14 cellular contexts compared by ENCODE assay signal in the genomic region with DNA sequence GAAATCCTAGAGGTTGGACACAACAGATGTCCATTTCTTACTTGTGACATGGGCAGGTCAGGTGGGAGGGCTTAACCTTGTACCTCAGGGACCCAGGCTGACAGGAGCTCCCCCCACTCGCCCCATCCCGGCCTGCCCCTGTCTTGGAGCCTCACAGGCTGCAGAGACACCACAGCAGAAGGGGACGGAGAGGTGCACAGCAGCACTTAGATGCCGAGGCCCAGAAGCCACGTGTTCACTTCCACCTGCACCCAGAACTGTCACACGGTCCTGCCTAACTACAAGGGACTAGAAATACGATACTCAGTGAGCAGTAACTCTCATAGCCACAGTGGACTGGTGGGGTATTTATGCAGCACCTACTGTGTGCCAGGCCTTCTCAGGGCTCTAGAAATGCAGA.
A peak's percentile ranks its signal among the peaks of the same experiment; 100 is the strongest.
DNase-seq lines count a peak whose midpoint lies in the region; ATAC-seq and TF ChIP-seq lines count a peak whose summit lies in the region.
"Had no signal": no experiment of that assay in that cellular context is flagged by ENCODE, and none has a peak within 500 bp of the region (broad histone marks: within the 10 kb centered on the region; RNA-seq: fewer than 3 reads in every experiment).

No MANE protein-coding gene starts in this region.

- H3K27me3 ChIP-seq in cardiac muscle cell, result no peaks in the 10 kb centered on the region

- H3K27ac Mint-ChIP-seq in memory B cell, result peak overlapping the region; percentile 98
- no peak overlapping the region for H3K27ac Mint-ChIP-seq in activated T-helper 2 cell treated with anti-CD3 and anti-CD28 coated beads, Interferon-gamma antibody, Interleukin-2, Interleukin-4, amounts not matched to agents 10 μg/mL and 5 μg/mL and 100 μg/mL, durations not matched to agents 14 hours and 24 hours and 36 hours
- no peak overlapping the region for H3K27ac Mint-ChIP-seq in natural killer cell
- H3K27ac Mint-ChIP-seq: activated naive CD4-positive, alpha-beta T cell treated with anti-CD3 and anti-CD28 coated beads for 36 hours had no signal

- peak overlapping the region; percentile 38 for H3K27ac ChIP-seq in cardiac muscle cell
- H3K27ac ChIP-seq: SK-N-MC had no signal

- ATAC-seq in memory B cell (ENCODE audit: low read depth) (no peak), HG02870 (IDR thresholded peaks at IDR 0.05; ENCODE audit: unreplicated experiment) (no peak), natural killer cell (no peak)

- no peaks in the 10 kb centered on the region for H3K9me3 ChIP-seq in cardiac muscle cell (ENCODE audit: low read depth)

- TF ChIP-seq CTCF in cardiac muscle cell (IDR thresholded peaks at IDR 0.05; ENCODE audit: low read depth, low read length) (no peak), natural killer cell (IDR thresholded peaks at IDR 0.05) (no peak)

- H3K27me3 Mint-ChIP-seq in memory B cell, result no peaks in the 10 kb centered on the region
- no peaks in the 10 kb centered on the region for H3K27me3 Mint-ChIP-seq in activated T-helper 2 cell treated with anti-CD3 and anti-CD28 coated beads, Interferon-gamma antibody, Interleukin-2, Interleukin-4, amounts not matched to agents 10 μg/mL and 5 μg/mL and 100 μg/mL, durations not matched to agents 14 hours and 24 hours and 36 hours (ENCODE audit: low read depth)
- H3K27me3 Mint-ChIP-seq in natural killer cell (ENCODE audit: low read depth in 2 of 2), result no peaks in the 10 kb centered on the region

- no peaks in the 10 kb centered on the region for H3K36me3 ChIP-seq in cardiac muscle cell
- H3K36me3 ChIP-seq: HAP-1 had no signal

- H3K4me1 Mint-ChIP-seq in memory B cell (peaks cover 49% of the 10 kb centered on the region), natural killer cell (peaks cover 0 to 19% of the 10 kb centered on the region in 2 donors)
- H3K4me1 Mint-ChIP-seq in activated T-helper 2 cell treated with anti-CD3 and anti-CD28 coated beads, Interferon-gamma antibody, Interleukin-2, Interleukin-4, amounts not matched to agents 10 μg/mL and 5 μg/mL and 100 μg/mL, durations not matched to agents 14 hours and 24 hours and 36 hours (ENCODE audit: low read depth), result no peaks in the 10 kb centered on the region

- H3K9me3 Mint-ChIP-seq in memory B cell (no peaks in the 10 kb centered on the region), natural killer cell (no peaks in the 10 kb centered on the region)
- no peaks in the 10 kb centered on the region for H3K9me3 Mint-ChIP-seq in activated T-helper 2 cell treated with anti-CD3 and anti-CD28 coated beads, Interferon-gamma antibody, Interleukin-2, Interleukin-4, amounts not matched to agents 10 μg/mL and 5 μg/mL and 100 μg/mL, durations not matched to agents 14 hours and 24 hours and 36 hours
- H3K9me3 Mint-ChIP-seq: activated naive CD4-positive, alpha-beta T cell treated with anti-CD3 and anti-CD28 coated beads for 36 hours had no signal

- intact Hi-C loops in cardiac septum (cut with DNase I) (no loop called here), natural killer cell (cut with micrococcal nuclease) (no loop called here)
- intact Hi-C loops in activated T-helper 2 cell treated with anti-CD3 and anti-CD28 coated beads, Interferon-gamma antibody, Interleukin-2, Interleukin-4, amounts not matched to agents 10 μg/mL and 5 μg/mL and 100 μg/mL, durations not matched to agents 14 hours and 24 hours and 36 hours (cut with micrococcal nuclease), result no loop called here

- H3K4me3 Mint-ChIP-seq in memory B cell (no peak overlapping the region), natural killer cell (no peak overlapping the region)
- no peak overlapping the region for H3K4me3 Mint-ChIP-seq in activated T-helper 2 cell treated with anti-CD3 and anti-CD28 coated beads, Interferon-gamma antibody, Interleukin-2, Interleukin-4, amounts not matched to agents 10 μg/mL and 5 μg/mL and 100 μg/mL, durations not matched to agents 14 hours and 24 hours and 36 hours (ENCODE audit: low read depth)
- H3K4me3 Mint-ChIP-seq: activated naive CD4-positive, alpha-beta T cell treated with anti-CD3 and anti-CD28 coated beads for 36 hours had no signal

- H3K4me1 ChIP-seq in cardiac muscle cell (ENCODE audit: low read depth), result peaks cover 18% of the 10 kb centered on the region
- H3K4me1 ChIP-seq: HAP-1 had no signal

- H3K36me3 Mint-ChIP-seq in memory B cell, result peaks cover 12% of the 10 kb centered on the region
- no peaks in the 10 kb centered on the region for H3K36me3 Mint-ChIP-seq in activated T-helper 2 cell treated with anti-CD3 and anti-CD28 coated beads, Interferon-gamma antibody, Interleukin-2, Interleukin-4, amounts not matched to agents 10 μg/mL and 5 μg/mL and 100 μg/mL, durations not matched to agents 14 hours and 24 hours and 36 hours (ENCODE audit: low read depth)
- no peaks in the 10 kb centered on the region for H3K36me3 Mint-ChIP-seq in natural killer cell

- DNase-seq in cardiac muscle cell (ENCODE audit: low read depth in 1 of 2, low spot score in 1 of 2) (no peak), cardiac septum (ENCODE audit: low spot score) (no peak), SK-N-DZ (ENCODE audit: low spot score) (peak; percentile 41), memory B cell (ENCODE audit: low spot score in 2 of 2) (no peak), globus pallidus (ENCODE audit: low spot score) (no peak), natural killer cell (no peak)
- no peak for DNase-seq in activated T-helper 2 cell treated with anti-CD3 and anti-CD28 coated beads, Interferon-gamma antibody, Interleukin-2, Interleukin-4, amounts not matched to agents 10 μg/mL and 5 μg/mL and 100 μg/mL, durations not matched to agents 14 hours and 24 hours and 36 hours (ENCODE audit: low spot score)
- DNase-seq: activated naive CD4-positive, alpha-beta T cell treated with anti-CD3 and anti-CD28 coated beads for 36 hours; central memory CD4-positive, alpha-beta T cell; mesendoderm; NCI-H1436 treated with DMSO at 0.1 percent for 48 hours had no signal

- no peak overlapping the region for H3K4me3 ChIP-seq in cardiac muscle cell
- H3K4me3 ChIP-seq: HAP-1, SK-N-MC had no signal
